In the genomic region with DNA sequence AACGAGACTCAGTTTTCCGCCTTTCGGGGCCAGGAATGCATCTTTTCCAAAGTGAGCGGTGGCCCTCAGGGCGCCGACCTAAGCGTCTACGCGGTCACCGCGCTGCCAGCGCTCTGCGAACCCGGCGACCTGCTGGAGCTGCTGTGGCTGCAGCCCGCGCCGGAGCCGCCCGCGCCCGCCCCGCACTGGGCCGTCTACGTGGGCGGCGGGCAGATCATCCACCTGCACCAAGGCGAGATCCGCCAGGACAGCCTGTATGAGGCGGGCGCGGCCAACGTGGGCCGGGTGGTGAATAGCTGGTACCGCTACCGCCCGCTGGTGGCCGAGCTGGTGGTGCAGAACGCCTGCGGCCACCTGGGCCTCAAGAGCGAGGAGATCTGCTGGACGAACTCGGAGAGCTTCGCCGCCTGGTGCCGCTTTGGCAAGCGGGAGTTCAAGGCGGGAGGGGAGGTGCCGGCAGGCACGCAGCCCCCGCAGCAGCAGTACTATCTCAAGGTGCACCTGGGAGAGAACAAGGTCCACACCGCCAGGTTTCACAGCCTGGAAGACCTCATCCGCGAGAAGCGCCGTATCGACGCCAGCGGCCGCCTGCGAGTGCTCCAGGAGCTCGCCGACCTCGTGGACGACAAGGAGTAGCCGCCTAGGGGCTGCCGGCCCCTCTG, we compare ENCODE assay signal across 8 cellular contexts. TPM values are rescaled to one million over a fixed set of nuclear protein-coding genes. Genes with fewer than 3 reads are reported as not detected.
DNase-seq lines count a peak whose midpoint lies in the region; ATAC-seq, FAIRE-seq and TF ChIP-seq lines count a peak whose summit lies in the region.

No MANE protein-coding gene starts in this region.

- WGBS in psoas muscle, 3 donors: 1% methylated on average over 57 to 67 of the region's 67 CpGs

- H3K36me3 ChIP-seq in astrocyte (ENCODE audit: insufficient read depth, low read length) (no peaks in the 10 kb centered on the region), psoas muscle (ENCODE audit: insufficient read depth in 1 of 2, low read depth in 1 of 2) (no peaks in the 10 kb centered on the region)

- peaks cover 19% of the 10 kb centered on the region for H3K4me1 Mint-ChIP-seq in astrocyte (ENCODE audit: low read depth, unreplicated experiment)
- H3K4me1 Mint-ChIP-seq in activated T-helper 17 cell treated with anti-CD3 and anti-CD28 coated beads, Interleukin-2, amount 50 U/mL, for 72 hours: no peaks in the 10 kb centered on the region

- no peak for DNase-seq in AG09309 (ENCODE audit: low read depth)
- DNase-seq in NCI-H187 treated with DMSO at 0.1 percent for 48 hours (lab: John Stamatoyannopoulos, UW): peak; percentile 64
- DNase-seq in astrocyte (ENCODE audit: low read depth): peak; percentile 61
- DNase-seq in hepatic stellate cell (ENCODE audit: low spot score): peak; percentile 75
- DNase-seq in psoas muscle: peak; percentile 76 to 83
- no peak for DNase-seq in NAMALWA (ENCODE audit: low spot score)

- TF ChIP-seq CTCF in AG09309 (IDR thresholded peaks at IDR 0.05; ENCODE audit: control insufficient read depth, insufficient read depth, low read depth, low read length, missing control alignments): peak; percentile 70
- TF ChIP-seq CTCF in astrocyte (IDR thresholded peaks at IDR 0.05; ENCODE audit: insufficient read depth, low read depth, low read length): peak; percentile 28
- peak; percentile 54 for TF ChIP-seq CTCF in psoas muscle (IDR thresholded peaks at IDR 0.05)

- peak overlapping the region; percentile 86 for H3K4me3 Mint-ChIP-seq in astrocyte (ENCODE audit: unreplicated experiment)
- H3K4me3 Mint-ChIP-seq in activated T-helper 17 cell treated with anti-CD3 and anti-CD28 coated beads, Interleukin-2, amount 50 U/mL, for 72 hours: no peak overlapping the region

- H3K9me3 ChIP-seq in astrocyte (ENCODE audit: insufficient read depth, low read depth, low read length) (no peaks in the 10 kb centered on the region), psoas muscle (no peaks in the 10 kb centered on the region)

- intact Hi-C loops in psoas muscle (cut with DNase I): no loop called here

- peaks cover 7% of the 10 kb centered on the region for H3K27me3 Mint-ChIP-seq in astrocyte (ENCODE audit: low read depth, unreplicated experiment)
- H3K27me3 Mint-ChIP-seq in activated T-helper 17 cell treated with anti-CD3 and anti-CD28 coated beads, Interleukin-2, amount 50 U/mL, for 72 hours: peaks cover 29% of the 10 kb centered on the region

- H2AFZ ChIP-seq in astrocyte (ENCODE audit: low read depth, low read length): peak overlapping the region; percentile 99

- H3K4me3 ChIP-seq in AG09309 (ENCODE audit: control insufficient read depth, low read depth, low read length) (peak overlapping the region; percentile 49), astrocyte (ENCODE audit: insufficient read depth, low read depth, low read length) (peak overlapping the region; percentile 68), psoas muscle (peak overlapping the region; percentile 62)

- no peaks in the 10 kb centered on the region for H3K79me2 ChIP-seq in astrocyte (ENCODE audit: insufficient read depth, low read length)

- no peaks in the 10 kb centered on the region for H4K20me1 ChIP-seq in astrocyte (ENCODE audit: insufficient read depth, low read length)

- H3K4me1 ChIP-seq in astrocyte (ENCODE audit: insufficient read depth, low read length) (peaks cover 27% of the 10 kb centered on the region), psoas muscle (peaks cover 8% of the 10 kb centered on the region)

- ATAC-seq in GM19397 (IDR thresholded peaks at IDR 0.05; ENCODE audit: unreplicated experiment) (peak; percentile 62), psoas muscle (peak; percentile 66 to 84 (median 82))
- ATAC-seq in activated T-helper 17 cell treated with anti-CD3 and anti-CD28 coated beads, Interleukin-2, amount 50 U/mL, for 72 hours (replicated peaks): no peak

- peak overlapping the region; percentile 93 for H3K4me2 ChIP-seq in astrocyte (ENCODE audit: low read length)

- no peaks in the 10 kb centered on the region for H3K9me3 Mint-ChIP-seq in astrocyte (ENCODE audit: unreplicated experiment)
- no peaks in the 10 kb centered on the region for H3K9me3 Mint-ChIP-seq in activated T-helper 17 cell treated with anti-CD3 and anti-CD28 coated beads, Interleukin-2, amount 50 U/mL, for 72 hours

- H3K9ac ChIP-seq in astrocyte (ENCODE audit: low read length): peak overlapping the region; percentile 75

- H3K27ac ChIP-seq in astrocyte (ENCODE audit: low read depth, low read length): no peak overlapping the region
- H3K27ac ChIP-seq in psoas muscle: no peak overlapping the region

- H3K27me3 ChIP-seq in astrocyte (ENCODE audit: insufficient read depth, low read length) (peaks cover 17% of the 10 kb centered on the region), psoas muscle (ENCODE audit: insufficient read depth in 3 of 3, low read length in 2 of 3) (peaks cover 0 to 62% (median 13%) of the 10 kb centered on the region in 3 donors)

- peak overlapping the region; percentile 58 for H3K27ac Mint-ChIP-seq in astrocyte (ENCODE audit: unreplicated experiment)
- no peak overlapping the region for H3K27ac Mint-ChIP-seq in activated T-helper 17 cell treated with anti-CD3 and anti-CD28 coated beads, Interleukin-2, amount 50 U/mL, for 72 hours

- no peaks in the 10 kb centered on the region for H3K36me3 Mint-ChIP-seq in astrocyte (ENCODE audit: low read depth, unreplicated experiment)
- H3K36me3 Mint-ChIP-seq in activated T-helper 17 cell treated with anti-CD3 and anti-CD28 coated beads, Interleukin-2, amount 50 U/mL, for 72 hours (ENCODE audit: low read depth): no peaks in the 10 kb centered on the region

- FAIRE-seq in astrocyte (lab: Jason Lieb, UNC): no peak

RNA-seq across cellular contexts. Expression of a gene that starts 1.8 kb away (rescaled TPM):
- total RNA-seq in astrocyte: 17.6 and 28.3 TPM in 2 replicates
- total RNA-seq in psoas muscle: 1 to 10 TPM in 1 of 4 donors, under 1 TPM in 3; 0.25 to 3.5 (median 0.62) TPM
- 1 to 10 TPM in 1 of 3 donors, under 1 TPM in 2; 0.22 to 1.4 (median 0.28) TPM for polyA plus RNA-seq in psoas muscle
- total RNA-seq in activated T-helper 17 cell treated with anti-CD3 and anti-CD28 coated beads, Interleukin-2, amount 50 U/mL, for 72 hours: not detected

Comparison
In these comparisons a context has a peak if more than half of its experiments do, and no peak if none do; other contexts are left out.
1. DNase-seq: peak in NCI-H187 treated with DMSO at 0.1 percent for 48 hours (single experiment), astrocyte (single experiment), hepatic stellate cell (single experiment) and psoas muscle (2 of 2); none in AG09309 (single experiment) and NAMALWA (single experiment).
2. Peak in every context shown above with its lines, with median percentiles within 50 percentile points of each other: H3K4me3 ChIP-seq and CTCF ChIP-seq.